Comparison of ENCODE assay signal across 20 cellular contexts in genomic region chr18:39462436-39462835, GRCh38.
DNase-seq lines count a peak whose midpoint lies in the region; ATAC-seq and TF ChIP-seq lines count a peak whose summit lies in the region.
"Had no signal": no experiment of that assay in that cellular context is flagged by ENCODE, and none has a peak within 500 bp of the region (broad histone marks: within the 10 kb centered on the region; RNA-seq: fewer than 3 reads in every experiment).

No MANE protein-coding gene starts in this region.

- H3K27me3 ChIP-seq in CD8-positive, alpha-beta T cell (ENCODE audit: insufficient read depth, low read length): no peaks in the 10 kb centered on the region
- H3K27me3 ChIP-seq: esophagus squamous epithelium had no signal

- peaks cover 20% of the 10 kb centered on the region for H3K9me3 Mint-ChIP-seq in activated T-cell treated with anti-CD3 and anti-CD28 coated beads, Interleukin-2, amount 50 U/mL, for 24 hours
- no peaks in the 10 kb centered on the region for H3K9me3 Mint-ChIP-seq in CD8-positive, alpha-beta T cell

- H3K36me3 ChIP-seq in CD8-positive, alpha-beta T cell (ENCODE audit: insufficient read depth, low read length): no peaks in the 10 kb centered on the region
- H3K36me3 ChIP-seq: esophagus squamous epithelium had no signal

- no peak for ATAC-seq in CD8-positive, alpha-beta T cell
- ATAC-seq: left cardiac atrium had no signal

- CTCF ChIA-PET in CD8-positive, alpha-beta T cell (lab: Charles Lee): no interaction called here

- no peak overlapping the region for H3K27ac ChIP-seq in CD8-positive, alpha-beta T cell (ENCODE audit: low read depth, low read length)
- H3K27ac ChIP-seq: esophagus squamous epithelium had no signal

- peaks cover 3% of the 10 kb centered on the region for H3K4me1 Mint-ChIP-seq in activated T-cell treated with anti-CD3 and anti-CD28 coated beads, Interleukin-2, amount 50 U/mL, for 24 hours (ENCODE audit: low read depth)
- H3K4me1 Mint-ChIP-seq in CD8-positive, alpha-beta T cell (ENCODE audit: low read depth): no peaks in the 10 kb centered on the region
- H3K4me1 Mint-ChIP-seq: CD8-positive, alpha-beta memory T cell had no signal

- H3K9me3 ChIP-seq in CD8-positive, alpha-beta T cell (ENCODE audit: low read length): no peaks in the 10 kb centered on the region
- H3K9me3 ChIP-seq: esophagus squamous epithelium had no signal

- DNase-seq in activated T-cell treated with anti-CD3 and anti-CD28 coated beads, Interleukin-2, amount 50 U/mL, for 24 hours: no peak
- DNase-seq in activated T-cell treated with anti-CD3 and anti-CD28 coated beads, Interleukin-2, amount 50 U/mL, for 48 hours: no peak
- DNase-seq in amniotic epithelial cell (ENCODE audit: low read depth) (peak; percentile 71), fibroblast of mammary gland (ENCODE audit: low read depth) (peak; percentile 80), AG08396 (ENCODE audit: low spot score) (no peak), dedifferentiated amniotic fluid mesenchymal stem cell (ENCODE audit: extremely low spot score) (no peak)
- no peak for DNase-seq in CD8-positive, alpha-beta T cell
- DNase-seq in effector CD8-positive, alpha-beta T cell (lab: John Stamatoyannopoulos, UW): no peak
- DNase-seq: activated gamma-delta T cell; anterior cingulate cortex; CD8-positive, alpha-beta memory T cell; esophagus squamous epithelium; left cardiac atrium; MM.1S; NCI-H187 treated with DMSO at 0.1 percent for 48 hours; SHP77 treated with DMSO at 0.1 percent for 48 hours; stimulated activated CD4-positive, alpha-beta T cell treated with anti-CD3 and anti-CD28 coated beads, Interleukin-15, amount 100 ng/mL, for 24 hours; stimulated activated naive CD4-positive, alpha-beta T cell had no signal

- no peaks in the 10 kb centered on the region for H3K4me1 ChIP-seq in CD8-positive, alpha-beta T cell (ENCODE audit: insufficient read depth, low read length)
- H3K4me1 ChIP-seq: esophagus squamous epithelium had no signal

- no peaks in the 10 kb centered on the region for H3K27me3 Mint-ChIP-seq in activated T-cell treated with anti-CD3 and anti-CD28 coated beads, Interleukin-2, amount 50 U/mL, for 24 hours
- no peaks in the 10 kb centered on the region for H3K27me3 Mint-ChIP-seq in CD8-positive, alpha-beta T cell (ENCODE audit: low read depth)
- H3K27me3 Mint-ChIP-seq: CD8-positive, alpha-beta memory T cell; dendritic cell treated with granulocyte-macrophage colony-stimulating factor and Interleukin-4, amounts not matched to agents 40 ng/mL and 50 ng/mL, for 4 days; type B pancreatic cell had no signal

- POLR2A ChIA-PET in CD8-positive, alpha-beta T cell (lab: Charles Lee): no interaction called here

- intact Hi-C loops in CD8-positive, alpha-beta T cell (cut with DNase I, micrococcal nuclease): loop anchor here in 1 of 2 experiments (5.0 kb wide), 1 partner anchor 1650 kb away; no protein-coding TSS in a partner anchor

- H3K4me3 ChIP-seq in fibroblast of mammary gland (ENCODE audit: control insufficient read depth, low read depth, low read length): no peak overlapping the region
- no peak overlapping the region for H3K4me3 ChIP-seq in CD8-positive, alpha-beta T cell (ENCODE audit: low read depth, low read length)
- H3K4me3 ChIP-seq: esophagus squamous epithelium had no signal

- no peaks in the 10 kb centered on the region for H3K36me3 Mint-ChIP-seq in activated T-cell treated with anti-CD3 and anti-CD28 coated beads, Interleukin-2, amount 50 U/mL, for 24 hours (ENCODE audit: low read depth)
- H3K36me3 Mint-ChIP-seq in CD8-positive, alpha-beta T cell: no peaks in the 10 kb centered on the region
- H3K36me3 Mint-ChIP-seq: CD8-positive, alpha-beta memory T cell had no signal

- H3K4me3 Mint-ChIP-seq in activated T-cell treated with anti-CD3 and anti-CD28 coated beads, Interleukin-2, amount 50 U/mL, for 24 hours: no peak overlapping the region
- H3K4me3 Mint-ChIP-seq in CD8-positive, alpha-beta T cell: no peak overlapping the region
- H3K4me3 Mint-ChIP-seq: CD8-positive, alpha-beta memory T cell; dendritic cell treated with granulocyte-macrophage colony-stimulating factor and Interleukin-4, amounts not matched to agents 40 ng/mL and 50 ng/mL, for 4 days; type B pancreatic cell had no signal

- no peak for TF ChIP-seq CTCF in fibroblast of mammary gland (conservative IDR thresholded peaks at IDR 0.05; ENCODE audit: control insufficient read depth, insufficient read depth, low read depth, low read length)
- TF ChIP-seq CTCF in CD8-positive, alpha-beta T cell (IDR thresholded peaks at IDR 0.05): no peak

- H3K27ac Mint-ChIP-seq in activated T-cell treated with anti-CD3 and anti-CD28 coated beads, Interleukin-2, amount 50 U/mL, for 24 hours: peak overlapping the region; percentile 67
- H3K27ac Mint-ChIP-seq in CD8-positive, alpha-beta T cell: no peak overlapping the region
- H3K27ac Mint-ChIP-seq: CD8-positive, alpha-beta memory T cell; dendritic cell treated with granulocyte-macrophage colony-stimulating factor and Interleukin-4, amounts not matched to agents 40 ng/mL and 50 ng/mL, for 4 days; type B pancreatic cell had no signal

Comparison
In these comparisons a context has a peak if more than half of its experiments do, and no peak if none do; other contexts are left out.
1. DNase-seq: peak in amniotic epithelial cell (single experiment) and fibroblast of mammary gland (single experiment); none in activated T-cell treated with anti-CD3 and anti-CD28 coated beads, Interleukin-2, amount 50 U/mL, for 24 hours (single experiment), activated T-cell treated with anti-CD3 and anti-CD28 coated beads, Interleukin-2, amount 50 U/mL, for 48 hours (0 of 2), AG08396 (single experiment), CD8-positive, alpha-beta T cell (0 of 7), effector CD8-positive, alpha-beta T cell (single experiment) and dedifferentiated amniotic fluid mesenchymal stem cell (single experiment).